Comparison of ENCODE assay signal across 8 cellular contexts in genomic region chr6:29628419-29629281, GRCh38. TPM values are rescaled to one million over a fixed set of nuclear protein-coding genes. Genes with fewer than 3 reads are reported as not detected.
DNase-seq lines count a peak whose midpoint lies in the region; ATAC-seq and TF ChIP-seq lines count a peak whose summit lies in the region.

No MANE protein-coding gene starts in this region.

- H3K9ac ChIP-seq in parathyroid adenoma, result no peak overlapping the region

- peaks cover 66% of the 10 kb centered on the region for H3K27me3 Mint-ChIP-seq in T-helper 2 cell treated with Interferon-gamma antibody and Interleukin-4, amounts not matched to agents 5 μg/mL and 100 μg/mL, for 36 hours (ENCODE audit: low read depth)

- H3K4me2 ChIP-seq in parathyroid adenoma (ENCODE audit: low read length), result peak overlapping the region; percentile 88

- H3K4me3 ChIP-seq in GM12865 (ENCODE audit: low read depth, low read length) (peak overlapping the region; percentile 35), left ventricle myocardium inferior (peak overlapping the region; percentile 71), parathyroid adenoma (ENCODE audit: low read depth, low read length) (peak overlapping the region; percentile 35)

- TF ChIP-seq CTCF in GM12865 (IDR thresholded peaks at IDR 0.05; ENCODE audit: insufficient read depth, low read depth, low read length, missing control alignments), result peak; percentile 74
- peak; percentile 76 for TF ChIP-seq CTCF in left ventricle myocardium inferior (IDR thresholded peaks at IDR 0.05; ENCODE audit: borderline replicate concordance)
- TF ChIP-seq CTCF in parathyroid adenoma (IDR thresholded peaks at IDR 0.05), result peak; percentile 60

- H3K27ac ChIP-seq in left ventricle myocardium inferior (replicated peaks), result peak overlapping the region; percentile 76
- H3K27ac ChIP-seq in parathyroid adenoma, result no peak overlapping the region

- H3K36me3 Mint-ChIP-seq in T-helper 2 cell treated with Interferon-gamma antibody and Interleukin-4, amounts not matched to agents 5 μg/mL and 100 μg/mL, for 36 hours (ENCODE audit: low read depth), result peaks cover 1% of the 10 kb centered on the region

- H2AFZ ChIP-seq in parathyroid adenoma, result peak overlapping the region; percentile 72

- H3K36me3 ChIP-seq in left ventricle myocardium inferior (peaks cover 3% of the 10 kb centered on the region), parathyroid adenoma (ENCODE audit: control insufficient read depth, insufficient read depth, low read length) (no peaks in the 10 kb centered on the region)

- H3K4me1 ChIP-seq in left ventricle myocardium inferior (peaks cover 56% of the 10 kb centered on the region), parathyroid adenoma (no peaks in the 10 kb centered on the region)

- H3K4me3 Mint-ChIP-seq in T-helper 2 cell treated with Interferon-gamma antibody and Interleukin-4, amounts not matched to agents 5 μg/mL and 100 μg/mL, for 36 hours, result peak overlapping the region; percentile 92

- no peaks in the 10 kb centered on the region for H3K9me3 Mint-ChIP-seq in T-helper 2 cell treated with Interferon-gamma antibody and Interleukin-4, amounts not matched to agents 5 μg/mL and 100 μg/mL, for 36 hours

- peaks cover 31% of the 10 kb centered on the region for H3K4me1 Mint-ChIP-seq in T-helper 2 cell treated with Interferon-gamma antibody and Interleukin-4, amounts not matched to agents 5 μg/mL and 100 μg/mL, for 36 hours (ENCODE audit: low read depth)

- H3K79me2 ChIP-seq in parathyroid adenoma, result no peaks in the 10 kb centered on the region

- intact Hi-C loops in left ventricle myocardium inferior (cut with micrococcal nuclease), result no loop called here

- DNase-seq in GM12865 (ENCODE audit: low read depth) (peak; percentile 42), NCI-H1694 treated with DMSO at 0.1 percent for 48 hours (lab: John Stamatoyannopoulos, UW) (peak; percentile 51), anterior cingulate cortex (lab: John Stamatoyannopoulos, UW) (peak in 56 of 58 donors; percentile 19 to 87 (median 66)), left ventricle myocardium inferior (peak; percentile 77)
- DNase-seq in T-helper 2 cell treated with Interferon-gamma antibody and Interleukin-4, amounts not matched to agents 5 μg/mL and 100 μg/mL, for 36 hours (ENCODE audit: low spot score), result peak; percentile 42

- H3K27ac Mint-ChIP-seq in T-helper 2 cell treated with Interferon-gamma antibody and Interleukin-4, amounts not matched to agents 5 μg/mL and 100 μg/mL, for 36 hours, result peak overlapping the region; percentile 46

- ATAC-seq in HG03442 (IDR thresholded peaks at IDR 0.05; ENCODE audit: unreplicated experiment), result no peak
- no peak for ATAC-seq in GM21717 (IDR thresholded peaks at IDR 0.05; ENCODE audit: unreplicated experiment)

- no peaks in the 10 kb centered on the region for H3K9me3 ChIP-seq in left ventricle myocardium inferior (replicated peaks)
- no peaks in the 10 kb centered on the region for H3K9me3 ChIP-seq in parathyroid adenoma (ENCODE audit: control insufficient read depth, low read length)

- H3K27me3 ChIP-seq in left ventricle myocardium inferior (ENCODE audit: low read depth) (peaks cover 7% of the 10 kb centered on the region), parathyroid adenoma (ENCODE audit: control insufficient read depth, insufficient read depth, low read length) (no peaks in the 10 kb centered on the region)

RNA-seq across cellular contexts. Expression of gene GABBR1, which starts 4.3 kb away (rescaled TPM):
- total RNA-seq in left ventricle myocardium inferior, result 19.3 TPM

RNA-seq across cellular contexts. Expression of gene MOG, which starts 28.2 kb away (rescaled TPM):
- total RNA-seq in left ventricle myocardium inferior, result 14.7 TPM

RNA-seq across cellular contexts. Expression of gene OR2H2, which starts 43.7 kb away (rescaled TPM):
- not detected for total RNA-seq in left ventricle myocardium inferior

RNA-seq across cellular contexts. Expression of gene ZFP57, which starts 52.3 kb away (rescaled TPM):
- total RNA-seq in left ventricle myocardium inferior, result not detected
